8 cellular contexts compared by ENCODE assay signal in the genomic region with DNA sequence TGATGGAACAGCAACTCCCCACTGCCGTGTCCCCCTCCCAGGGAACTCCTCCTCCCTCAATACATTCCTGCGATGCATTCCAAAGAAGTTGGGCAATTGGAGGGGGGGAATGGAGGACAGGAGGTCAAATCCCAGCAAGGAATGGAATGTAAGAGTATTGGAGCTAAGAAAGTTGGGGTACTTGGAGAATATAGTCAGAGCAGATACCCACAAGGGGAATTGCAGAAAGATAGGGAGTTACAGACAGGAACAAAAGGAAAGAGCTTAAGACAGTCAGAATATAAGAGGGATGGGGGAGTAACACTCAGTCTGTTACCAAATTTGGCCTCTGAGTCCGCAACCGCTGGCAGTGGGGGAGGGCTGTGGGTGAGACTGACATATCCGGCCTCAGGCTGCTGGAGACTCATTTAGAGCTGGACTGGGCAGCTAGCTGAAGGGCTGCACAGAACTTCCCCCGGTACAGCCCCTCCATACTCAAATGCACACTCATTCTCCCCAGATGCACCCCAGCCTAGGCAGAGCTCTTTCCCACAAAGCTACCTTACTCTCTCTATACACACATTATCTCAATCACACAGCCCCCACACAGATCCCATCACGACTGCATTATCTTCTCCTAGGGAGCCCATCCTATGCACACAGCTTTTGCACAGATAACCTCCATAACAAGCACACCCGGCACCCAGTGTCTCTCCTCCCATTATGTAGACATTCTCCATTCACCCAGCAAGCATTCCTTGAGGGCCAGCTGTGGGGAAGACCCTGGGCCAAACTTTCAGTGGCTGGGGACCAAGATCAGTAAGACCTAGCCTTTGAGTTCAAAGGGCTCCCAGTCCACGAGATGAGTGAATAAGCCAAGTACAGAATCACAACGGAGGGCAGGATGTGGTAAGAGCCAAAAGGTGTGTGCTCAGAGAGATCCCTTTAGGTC. TPM values are rescaled to one million over a fixed set of nuclear protein-coding genes. Genes with fewer than 3 reads are reported as not detected.
A peak's percentile ranks its signal among the peaks of the same experiment; 100 is the strongest.
DNase-seq lines count a peak whose midpoint lies in the region; ATAC-seq and TF ChIP-seq lines count a peak whose summit lies in the region.

No MANE protein-coding gene starts in this region.

- peak overlapping the region; percentile 97 for H3K9ac ChIP-seq in mesenchymal stem cell (ENCODE audit: low read length)

- peaks cover 9% of the 10 kb centered on the region for H3K79me1 ChIP-seq in mesenchymal stem cell (replicated peaks; ENCODE audit: low read length, poor library complexity, severe bottlenecking)

- peak overlapping the region; percentile 37 for H3K4me2 ChIP-seq in mesenchymal stem cell (ENCODE audit: low read length, poor library complexity, severe bottlenecking)

- H3K27ac ChIP-seq in Peyer's patch = peak overlapping the region; percentile 94 to 100 (median 96)
- peak overlapping the region; percentile 10 for H3K27ac ChIP-seq in effector memory CD4-positive, alpha-beta T cell (ENCODE audit: insufficient read depth, low read length, poor library complexity, severe bottlenecking)
- peak overlapping the region; percentile 93 for H3K27ac ChIP-seq in mesenchymal stem cell (ENCODE audit: low read length, poor library complexity, severe bottlenecking)
- H3K27ac ChIP-seq in suprapubic skin = peak overlapping the region; percentile 61

- DNase-seq in activated effector memory CD4-positive, alpha-beta T cell treated with anti-CD3 and anti-CD28 coated beads, Interleukin-2, amount 50 U/mL, for 16 hours = peak; percentile 75
- DNase-seq in activated effector memory CD4-positive, alpha-beta T cell treated with Interleukin-2 at 50 U/mL for 16 hours = no peak
- DNase-seq in Peyer's patch (peak; percentile 53 to 86 (median 80)), mesenchymal stem cell (peak; percentile 86), suprapubic skin (ENCODE audit: low spot score in 2 of 2) (no peak), NCI-H146 (lab: John Stamatoyannopoulos, UW) (no peak)
- DNase-seq in effector memory CD4-positive, alpha-beta T cell = peak in 1 of 3 donors; percentile 15

- peak overlapping the region; percentile 7 to 51 for H2BK12ac ChIP-seq in mesenchymal stem cell (ENCODE audit: low read length in 2 of 2)

- H3K23ac ChIP-seq in mesenchymal stem cell (ENCODE audit: low read length in 2 of 2) = peak overlapping the region in 1 of 2 experiments; percentile 75

- peak overlapping the region; percentile 52 for H4K91ac ChIP-seq in mesenchymal stem cell (ENCODE audit: low read length)

- peak overlapping the region; percentile 71 for H4K8ac ChIP-seq in mesenchymal stem cell (ENCODE audit: low read length)

- H3K4me1 ChIP-seq in Peyer's patch = peaks cover 6 to 64% (median 28%) of the 10 kb centered on the region in 4 donors
- H3K4me1 ChIP-seq in effector memory CD4-positive, alpha-beta T cell (ENCODE audit: control insufficient read depth, insufficient read depth, low read length, poor library complexity, severe bottlenecking) = peaks cover 53% of the 10 kb centered on the region
- H3K4me1 ChIP-seq in mesenchymal stem cell (ENCODE audit: control insufficient read depth, insufficient read depth, low read depth, low read length) = peaks cover 20% of the 10 kb centered on the region
- peaks cover 56% of the 10 kb centered on the region for H3K4me1 ChIP-seq in suprapubic skin

- peaks cover 0 to 26% (median 0%) of the 10 kb centered on the region in 3 donors for H3K36me3 ChIP-seq in Peyer's patch
- H3K36me3 ChIP-seq in effector memory CD4-positive, alpha-beta T cell (ENCODE audit: control insufficient read depth, insufficient read depth, low read length) = peaks cover 31% of the 10 kb centered on the region
- peaks cover 20 to 38% of the 10 kb centered on the region in 2 experiments for H3K36me3 ChIP-seq in mesenchymal stem cell (ENCODE audit: control insufficient read depth in 1 of 2, insufficient read depth in 2 of 2, low read depth in 1 of 2, low read length in 2 of 2)
- H3K36me3 ChIP-seq in suprapubic skin = peaks cover 29% of the 10 kb centered on the region

- peak overlapping the region; percentile 5 to 71 (median 19) for H3K4me3 ChIP-seq in Peyer's patch
- peak overlapping the region; percentile 4 for H3K4me3 ChIP-seq in effector memory CD4-positive, alpha-beta T cell (ENCODE audit: insufficient read depth, low read depth, low read length, poor library complexity, severe bottlenecking)
- H3K4me3 ChIP-seq in mesenchymal stem cell (ENCODE audit: insufficient read depth in 1 of 2, low read depth in 1 of 2, low read length in 2 of 2) = peak overlapping the region in 1 of 2 experiments; percentile 91
- H3K4me3 ChIP-seq in suprapubic skin = peak overlapping the region; percentile 65

- no peak overlapping the region for H2AFZ ChIP-seq in mesenchymal stem cell (ENCODE audit: low read depth, low read length)

- peak overlapping the region in 1 of 2 experiments; percentile 29 for H3K14ac ChIP-seq in mesenchymal stem cell (ENCODE audit: low read length in 2 of 2)

- peak overlapping the region; percentile 68 to 84 for H3K4ac ChIP-seq in mesenchymal stem cell (ENCODE audit: low read depth in 1 of 2, low read length in 2 of 2)

- TF ChIP-seq POLR2A in Peyer's patch (IDR thresholded peaks at IDR 0.05) (peak in 1 of 2 donors; percentile 29), suprapubic skin (IDR thresholded peaks at IDR 0.05) (no peak)

- TF ChIP-seq EP300 in suprapubic skin (IDR thresholded peaks at IDR 0.05) = no peak

- under 1% methylated on average over 9 of the region's 10 CpGs for WGBS in mesenchymal stem cell
- WGBS in suprapubic skin = 16% methylated on average over 10 of the region's 10 CpGs

- no peak for TF ChIP-seq CTCF in Peyer's patch (IDR thresholded peaks at IDR 0.05)
- no peak for TF ChIP-seq CTCF in suprapubic skin (IDR thresholded peaks at IDR 0.05)

- no peaks in the 10 kb centered on the region for H3K9me3 ChIP-seq in Peyer's patch
- H3K9me3 ChIP-seq in effector memory CD4-positive, alpha-beta T cell (ENCODE audit: control insufficient read depth, low read length) = no peaks in the 10 kb centered on the region
- no peaks in the 10 kb centered on the region for H3K9me3 ChIP-seq in mesenchymal stem cell (ENCODE audit: control insufficient read depth, low read length)
- H3K9me3 ChIP-seq in suprapubic skin = no peaks in the 10 kb centered on the region

- peak overlapping the region; percentile 29 for H2BK120ac ChIP-seq in mesenchymal stem cell (ENCODE audit: low read depth, low read length)

- peak overlapping the region; percentile 85 to 90 for H3K18ac ChIP-seq in mesenchymal stem cell (ENCODE audit: low read depth in 1 of 2, low read length in 2 of 2)

- H2AK5ac ChIP-seq in mesenchymal stem cell (ENCODE audit: low read length, severe bottlenecking) = peak overlapping the region; percentile 81

- H2BK5ac ChIP-seq in mesenchymal stem cell (ENCODE audit: low read depth, low read length, poor library complexity, severe bottlenecking) = peak overlapping the region; percentile 87

- peak overlapping the region; percentile 39 for H2BK15ac ChIP-seq in mesenchymal stem cell (ENCODE audit: low read depth, poor library complexity, severe bottlenecking)

- H3K27me3 ChIP-seq in Peyer's patch = no peaks in the 10 kb centered on the region
- no peaks in the 10 kb centered on the region for H3K27me3 ChIP-seq in effector memory CD4-positive, alpha-beta T cell (replicated peaks; ENCODE audit: control insufficient read depth, insufficient read depth, low read length, poor library complexity, severe bottlenecking)
- no peaks in the 10 kb centered on the region for H3K27me3 ChIP-seq in mesenchymal stem cell (ENCODE audit: control insufficient read depth in 1 of 2, insufficient read depth in 1 of 2, low read length in 2 of 2)
- H3K27me3 ChIP-seq in suprapubic skin = no peaks in the 10 kb centered on the region

- ATAC-seq in HG03045 (IDR thresholded peaks at IDR 0.05; ENCODE audit: unreplicated experiment) = no peak

RNA-seq across cellular contexts. Expression of a gene that starts 3.7 kb away (rescaled TPM):
- total RNA-seq in Peyer's patch (100 to 1,000 TPM; 129 to 262 (median 188) TPM), suprapubic skin (100 to 1,000 TPM; 126 to 179 (median 152) TPM)
- 98.6 TPM for polyA plus RNA-seq in mesenchymal stem cell (2013, experiment 1 of 2)
- polyA plus RNA-seq in mesenchymal stem cell (2013, experiment 2 of 2) = 91.6 TPM

RNA-seq across cellular contexts. Expression of a gene that starts 4.2 kb away (rescaled TPM):
- total RNA-seq in Peyer's patch (10 to 100 TPM; 19.8 to 34.3 (median 28.5) TPM), suprapubic skin (10 to 100 TPM; 18.8 to 24.1 (median 23.1) TPM)
- 45.6 TPM for polyA plus RNA-seq in mesenchymal stem cell (2013, experiment 1 of 2)
- polyA plus RNA-seq in mesenchymal stem cell (2013, experiment 2 of 2) = 45.1 TPM

RNA-seq across cellular contexts. Expression of a gene that starts 20.7 kb away (rescaled TPM):
- total RNA-seq in Peyer's patch (100 to 1,000 TPM; 263 to 474 (median 436) TPM), suprapubic skin (100 to 1,000 TPM in 1 of 4 donors, 10 to 100 TPM in 3; 46.6 to 123 (median 73.5) TPM)
- 22.6 TPM for polyA plus RNA-seq in mesenchymal stem cell (2013, experiment 1 of 2)
- 20.1 TPM for polyA plus RNA-seq in mesenchymal stem cell (2013, experiment 2 of 2)

RNA-seq across cellular contexts. Expression of a gene that starts 20.8 kb away (rescaled TPM):
- total RNA-seq in Peyer's patch (10 to 100 TPM; 16.5 to 44.4 (median 38.3) TPM), suprapubic skin (10 to 100 TPM; 20.2 to 34.7 (median 27.7) TPM)
- polyA plus RNA-seq in mesenchymal stem cell (2013, experiment 1 of 2) = 15.2 TPM
- polyA plus RNA-seq in mesenchymal stem cell (2013, experiment 2 of 2) = 15.1 TPM

RNA-seq across cellular contexts. Expression of a gene that starts 25.8 kb away (rescaled TPM):
- total RNA-seq in Peyer's patch (not detected), suprapubic skin (not detected)
- polyA plus RNA-seq in mesenchymal stem cell (2013, experiment 1 of 2) = not detected
- polyA plus RNA-seq in mesenchymal stem cell (2013, experiment 2 of 2) = not detected

Comparison
In these comparisons a context has a peak if more than half of its experiments do, and no peak if none do; other contexts are left out.
1. DNase-seq: peak in activated effector memory CD4-positive, alpha-beta T cell treated with anti-CD3 and anti-CD28 coated beads, Interleukin-2, amount 50 U/mL, for 16 hours (single experiment), Peyer's patch (3 of 3) and mesenchymal stem cell (single experiment); none in activated effector memory CD4-positive, alpha-beta T cell treated with Interleukin-2 at 50 U/mL for 16 hours (single experiment), suprapubic skin (0 of 2) and NCI-H146 (single experiment).
2. H3K27ac ChIP-seq: peak in every context shown above with its lines; median percentile 96 in Peyer's patch; 93 in mesenchymal stem cell; 61 in suprapubic skin; 10 in effector memory CD4-positive, alpha-beta T cell.